17 cellular contexts compared by ENCODE assay signal in genomic region chr10:78688221-78688944, GRCh38.
DNase-seq lines count a peak whose midpoint lies in the region; ATAC-seq, FAIRE-seq and TF ChIP-seq lines count a peak whose summit lies in the region.
"Had no signal": no experiment of that assay in that cellular context is flagged by ENCODE, and none has a peak within 500 bp of the region (broad histone marks: within the 10 kb centered on the region; RNA-seq: fewer than 3 reads in every experiment).

No MANE protein-coding gene starts in this region.

- H3K9me3 Mint-ChIP-seq in endodermal cell (peaks cover 5% of the 10 kb centered on the region), mesothelial cell of epicardium (peaks cover 2% of the 10 kb centered on the region)
- H3K9me3 Mint-ChIP-seq: activated T-helper 2 cell treated with anti-CD3 and anti-CD28 coated beads, Interferon-gamma antibody, Interleukin-2, Interleukin-4, amounts not matched to agents 10 μg/mL and 5 μg/mL and 100 μg/mL, durations not matched to agents 14 hours and 24 hours and 36 hours; CD8-positive, alpha-beta T cell had no signal

- H3K4me3 Mint-ChIP-seq in endodermal cell (no peak overlapping the region), mesothelial cell of epicardium (no peak overlapping the region)
- H3K4me3 Mint-ChIP-seq: activated CD8-positive, alpha-beta T cell treated with anti-CD3 and anti-CD28 coated beads, Interleukin-2, amount 10 ng/mL, durations not matched to agents 7 days and 5 days; CD8-positive, alpha-beta T cell had no signal

- no peaks in the 10 kb centered on the region for H3K27me3 ChIP-seq in endodermal cell (ENCODE audit: control insufficient read depth, insufficient read depth, low read length, poor library complexity, severe bottlenecking)
- H3K27me3 ChIP-seq: ovary, SJCRH30 had no signal

- no peak overlapping the region for H3K9ac ChIP-seq in endodermal cell (ENCODE audit: extremely low read depth, low read length, poor library complexity, severe bottlenecking)

- ATAC-seq in mucosa of descending colon: no peak
- ATAC-seq: A549; activated CD8-positive, alpha-beta T cell treated with anti-CD3 and anti-CD28 coated beads, Interleukin-2, amount 10 ng/mL, durations not matched to agents 7 days and 5 days; CD8-positive, alpha-beta T cell had no signal

- H3K4me1 Mint-ChIP-seq in endodermal cell: no peaks in the 10 kb centered on the region
- H3K4me1 Mint-ChIP-seq in mesothelial cell of epicardium: peaks cover 42% of the 10 kb centered on the region

- FAIRE-seq in urothelium cell line (lab: Jason Lieb, UNC): peak; percentile 91
- FAIRE-seq: A549 had no signal

- intact Hi-C loops in mucosa of descending colon (cut with DNase I, micrococcal nuclease): no loop called here

- TF ChIP-seq CTCF in endodermal cell (conservative IDR thresholded peaks at IDR 0.05) (no peak), mesothelial cell of epicardium (IDR thresholded peaks at IDR 0.05; ENCODE audit: unreplicated experiment) (no peak), mucosa of descending colon (IDR thresholded peaks at IDR 0.05) (no peak)

- H3K27me3 Mint-ChIP-seq in endodermal cell (ENCODE audit: insufficient read depth) (peaks cover 4% of the 10 kb centered on the region), mesothelial cell of epicardium (ENCODE audit: low read depth) (no peaks in the 10 kb centered on the region)

- H3K27ac ChIP-seq in endodermal cell (ENCODE audit: low read depth, low read length): peak overlapping the region; percentile 96
- H3K27ac ChIP-seq: A549, ovary, SJCRH30 had no signal

- no peaks in the 10 kb centered on the region for H3K4me1 ChIP-seq in endodermal cell (ENCODE audit: control insufficient read depth, insufficient read depth, low read length)
- no peaks in the 10 kb centered on the region for H3K4me1 ChIP-seq in mucosa of descending colon (ENCODE audit: low read depth)
- H3K4me1 ChIP-seq: SJCRH30 had no signal

- no peaks in the 10 kb centered on the region for H3K36me3 Mint-ChIP-seq in endodermal cell (ENCODE audit: low read depth)
- no peaks in the 10 kb centered on the region for H3K36me3 Mint-ChIP-seq in mesothelial cell of epicardium
- H3K36me3 Mint-ChIP-seq: CD8-positive, alpha-beta T cell had no signal

- H3K27ac Mint-ChIP-seq in endodermal cell: no peak overlapping the region
- peak overlapping the region; percentile 17 for H3K27ac Mint-ChIP-seq in mesothelial cell of epicardium
- H3K27ac Mint-ChIP-seq: activated CD8-positive, alpha-beta T cell treated with anti-CD3 and anti-CD28 coated beads, Interleukin-2, amount 10 ng/mL, durations not matched to agents 7 days and 5 days; activated T-helper 2 cell treated with anti-CD3 and anti-CD28 coated beads, Interferon-gamma antibody, Interleukin-2, Interleukin-4, amounts not matched to agents 10 μg/mL and 5 μg/mL and 100 μg/mL, durations not matched to agents 14 hours and 24 hours and 36 hours; CD8-positive, alpha-beta T cell had no signal

- H3K4me3 ChIP-seq in endodermal cell (ENCODE audit: low read length) (no peak overlapping the region), mucosa of descending colon (no peak overlapping the region)
- H3K4me3 ChIP-seq: A549, ovary, SJCRH30 had no signal

- no peaks in the 10 kb centered on the region for H3K36me3 ChIP-seq in endodermal cell (ENCODE audit: control insufficient read depth, insufficient read depth, low read length)
- no peaks in the 10 kb centered on the region for H3K36me3 ChIP-seq in mucosa of descending colon (ENCODE audit: low read depth)
- H3K36me3 ChIP-seq: ovary, SJCRH30 had no signal

- peak; percentile 40 for DNase-seq in NCI-H2171 treated with DMSO at 0.1 percent for 48 hours (lab: John Stamatoyannopoulos, UW)
- DNase-seq in NCI-H2171 (lab: John Stamatoyannopoulos, UW): no peak
- peak; percentile 29 for DNase-seq in endodermal cell
- DNase-seq in mesothelial cell of epicardium (ENCODE audit: low spot score in 2 of 2, unreplicated experiment in 2 of 2): no peak
- no peak for DNase-seq in urothelium cell line (ENCODE audit: low spot score)
- no peak for DNase-seq in mucosa of descending colon
- DNase-seq in NCI-H748 treated with DMSO at 0.1 percent for 48 hours (lab: John Stamatoyannopoulos, UW): no peak
- DNase-seq in GM19240 (ENCODE audit: insufficient read length, low spot score): no peak
- DNase-seq: activated CD8-positive, alpha-beta T cell treated with anti-CD3 and anti-CD28 coated beads, Interleukin-2, amount 10 ng/mL, durations not matched to agents 7 days and 5 days; amniotic stem cell; CD8-positive, alpha-beta T cell; dermis blood vessel endothelial cell; MV-4-11; ovary had no signal

- H3K9me3 ChIP-seq in endodermal cell (ENCODE audit: control insufficient read depth, low read length): peaks cover 5% of the 10 kb centered on the region
- no peaks in the 10 kb centered on the region for H3K9me3 ChIP-seq in mucosa of descending colon
- H3K9me3 ChIP-seq: A549, ovary, SJCRH30 had no signal

- 82 to 91% methylated on average over 4 to 6 of the region's 6 CpGs for WGBS in endodermal cell (ENCODE audit: insufficient coverage in 1 of 2, insufficient read length in 1 of 2), 2 experiments

Comparison
In these comparisons a context has a peak if more than half of its experiments do, and no peak if none do; other contexts are left out.
1. DNase-seq: peak in NCI-H2171 treated with DMSO at 0.1 percent for 48 hours (single experiment) and endodermal cell (single experiment); none in NCI-H2171 (single experiment), mesothelial cell of epicardium (0 of 2), urothelium cell line (single experiment), mucosa of descending colon (0 of 3), NCI-H748 treated with DMSO at 0.1 percent for 48 hours (single experiment) and GM19240 (single experiment).